41 cellular contexts compared by ENCODE assay signal in genomic region chr9:101751895-101752294, GRCh38. TPM values are rescaled to one million over a fixed set of nuclear protein-coding genes. Genes with fewer than 3 reads are reported as not detected.
"Had no signal": no experiment of that assay in that cellular context is flagged by ENCODE, and none has a peak within 500 bp of the region (broad histone marks: within the 10 kb centered on the region; RNA-seq: fewer than 3 reads in every experiment).

No MANE protein-coding gene starts in this region.

- H3K9me3 ChIP-seq: adrenal gland, ascending aorta, body of pancreas, breast epithelium had no signal

- DNase-seq: activated effector memory CD4-positive, alpha-beta T cell treated with anti-CD3 and anti-CD28 coated beads, Interleukin-2, amount 50 U/mL, for 16 hours; activated effector memory CD4-positive, alpha-beta T cell treated with Interleukin-2 at 50 U/mL for 16 hours; activated gamma-delta T cell; activated gamma-delta T cell treated with Interleukin-2 at 50 U/mL for 16 hours; activated naive CD4-positive, alpha-beta T cell; activated naive CD4-positive, alpha-beta T cell treated with anti-CD3 and anti-CD28 coated beads for 36 hours; activated naive CD4-positive, alpha-beta T cell treated with anti-CD3 and anti-CD28 coated beads, Interleukin-2, amount 10 ng/mL, durations not matched to agents 7 days and 5 days; activated naive CD4-positive, alpha-beta T cell treated with anti-CD3 and anti-CD28 coated beads, Interleukin-2, amount 50 U/mL, for 16 hours; activated naive CD4-positive, alpha-beta T cell treated with Interleukin-2 at 50 U/mL for 16 hours; activated naive CD8-positive, alpha-beta T cell treated with anti-CD3 and anti-CD28 coated beads for 36 hours; activated naive CD8-positive, alpha-beta T cell treated with anti-CD3 and anti-CD28 coated beads, Interleukin-2, amount 10 ng/mL, durations not matched to agents 7 days and 5 days; activated naive CD8-positive, alpha-beta T cell treated with anti-CD3 and anti-CD28 coated beads, Interleukin-2, amount 50 U/mL, for 24 hours; activated T-cell treated with anti-CD3 and anti-CD28 coated beads, Interleukin-2, amount 50 U/mL, for 1 hour; activated T-cell treated with anti-CD3 and anti-CD28 coated beads, Interleukin-2, amount 50 U/mL, for 24 hours; activated T-cell treated with anti-CD3 and anti-CD28 coated beads, Interleukin-2, amount 50 U/mL, for 4 hours; activated T-cell treated with anti-CD3 and anti-CD28 coated beads, Interleukin-2, amount 50 U/mL, for 48 hours; activated T-cell treated with anti-CD3 and anti-CD28 coated beads, Interleukin-2, amount 50 U/mL, for 72 hours; adrenal gland; amniotic stem cell; amygdala; anterior cingulate cortex; aorta; body of pancreas; brain microvascular endothelial cell; caudate nucleus; central memory CD4-positive, alpha-beta T cell; cerebellar nuclear complex had no signal

- H3K27ac Mint-ChIP-seq: activated naive CD4-positive, alpha-beta T cell treated with anti-CD3 and anti-CD28 coated beads for 36 hours; activated naive CD4-positive, alpha-beta T cell treated with anti-CD3 and anti-CD28 coated beads, Interleukin-2, amount 10 ng/mL, durations not matched to agents 7 days and 5 days; activated naive CD4-positive, alpha-beta T cell treated with anti-CD3 and anti-CD28 coated beads, Interleukin-2, amount 50 U/mL, for 24 hours; activated naive CD4-positive, alpha-beta T cell treated with anti-CD3 and anti-CD28 coated beads, Interleukin-2, amount 50 U/mL, for 72 hours; activated naive CD8-positive, alpha-beta T cell; activated naive CD8-positive, alpha-beta T cell treated with anti-CD3 and anti-CD28 coated beads for 36 hours; activated naive CD8-positive, alpha-beta T cell treated with anti-CD3 and anti-CD28 coated beads, Interleukin-2, amount 10 ng/mL, durations not matched to agents 7 days and 5 days; activated naive CD8-positive, alpha-beta T cell treated with anti-CD3 and anti-CD28 coated beads, Interleukin-2, amount 50 U/mL, for 24 hours; activated T-cell treated with anti-CD3 and anti-CD28 coated beads, Interleukin-2, amount 50 U/mL, for 24 hours; activated T-cell treated with anti-CD3 and anti-CD28 coated beads, Interleukin-2, amount 50 U/mL, for 72 hours; activated T-helper 1 cell treated with anti-CD3 and anti-CD28 coated beads, Interleukin-12 subunit alpha, Interleukin-12 subunit beta, Interleukin-2, Interleukin-4 antibody, amounts not matched to agents 30 ng/mL and 10 ng/mL and 1 ng/mL, durations not matched to agents 14 hours and 24 hours and 36 hours; activated T-helper 17 cell treated with anti-CD3 and anti-CD28 coated beads, Interleukin-2, amount 50 U/mL, for 72 hours; activated T-helper 2 cell treated with anti-CD3 and anti-CD28 coated beads, Interferon-gamma antibody, Interleukin-2, Interleukin-4, amounts not matched to agents 10 μg/mL and 5 μg/mL and 100 μg/mL, durations not matched to agents 14 hours and 24 hours and 36 hours; brain had no signal

- H3K36me3 Mint-ChIP-seq: activated naive CD4-positive, alpha-beta T cell treated with anti-CD3 and anti-CD28 coated beads, Interleukin-2, amount 10 ng/mL, durations not matched to agents 7 days and 5 days; activated naive CD4-positive, alpha-beta T cell treated with anti-CD3 and anti-CD28 coated beads, Interleukin-2, amount 50 U/mL, for 24 hours; activated naive CD4-positive, alpha-beta T cell treated with anti-CD3 and anti-CD28 coated beads, Interleukin-2, amount 50 U/mL, for 72 hours; activated naive CD8-positive, alpha-beta T cell; activated naive CD8-positive, alpha-beta T cell treated with anti-CD3 and anti-CD28 coated beads for 36 hours; activated naive CD8-positive, alpha-beta T cell treated with anti-CD3 and anti-CD28 coated beads, Interleukin-2, amount 10 ng/mL, durations not matched to agents 7 days and 5 days; brain had no signal

- FAIRE-seq: astrocyte, bronchial epithelial cell had no signal

- H3K27ac ChIP-seq: adrenal gland, ascending aorta, body of pancreas, brain microvascular endothelial cell, breast epithelium, cardiac muscle cell had no signal

- H3K36me3 ChIP-seq: adrenal gland, ascending aorta, brain microvascular endothelial cell, breast epithelium, cardiac muscle cell had no signal

- H3K27me3 ChIP-seq: adrenal gland, ascending aorta, body of pancreas, brain microvascular endothelial cell, breast epithelium, cardiac muscle cell had no signal

- H3K4me3 Mint-ChIP-seq: activated naive CD4-positive, alpha-beta T cell treated with anti-CD3 and anti-CD28 coated beads for 36 hours; activated naive CD4-positive, alpha-beta T cell treated with anti-CD3 and anti-CD28 coated beads, Interleukin-2, amount 10 ng/mL, durations not matched to agents 7 days and 5 days; activated naive CD4-positive, alpha-beta T cell treated with anti-CD3 and anti-CD28 coated beads, Interleukin-2, amount 50 U/mL, for 24 hours; activated naive CD8-positive, alpha-beta T cell; activated naive CD8-positive, alpha-beta T cell treated with anti-CD3 and anti-CD28 coated beads for 36 hours; activated naive CD8-positive, alpha-beta T cell treated with anti-CD3 and anti-CD28 coated beads, Interleukin-2, amount 10 ng/mL, durations not matched to agents 7 days and 5 days; activated naive CD8-positive, alpha-beta T cell treated with anti-CD3 and anti-CD28 coated beads, Interleukin-2, amount 50 U/mL, for 24 hours; activated T-cell treated with anti-CD3 and anti-CD28 coated beads, Interleukin-2, amount 50 U/mL, for 24 hours; activated T-cell treated with anti-CD3 and anti-CD28 coated beads, Interleukin-2, amount 50 U/mL, for 4 hours; activated T-cell treated with anti-CD3 and anti-CD28 coated beads, Interleukin-2, amount 50 U/mL, for 72 hours; activated T-helper 1 cell treated with anti-CD3 and anti-CD28 coated beads, Interleukin-12 subunit alpha, Interleukin-12 subunit beta, Interleukin-2, Interleukin-4 antibody, amounts not matched to agents 30 ng/mL and 10 ng/mL and 1 ng/mL, durations not matched to agents 14 hours and 24 hours and 36 hours; activated T-helper 17 cell treated with anti-CD3 and anti-CD28 coated beads, Interleukin-2, amount 50 U/mL, for 72 hours; central memory CD8-positive, alpha-beta T cell had no signal

- H3K27me3 Mint-ChIP-seq: activated naive CD4-positive, alpha-beta T cell treated with anti-CD3 and anti-CD28 coated beads, Interleukin-2, amount 10 ng/mL, durations not matched to agents 7 days and 5 days; activated T-cell treated with anti-CD3 and anti-CD28 coated beads, Interleukin-2, amount 50 U/mL, for 24 hours; activated T-helper 17 cell treated with anti-CD3 and anti-CD28 coated beads, Interleukin-2, amount 50 U/mL, for 72 hours; central memory CD8-positive, alpha-beta T cell had no signal

- ATAC-seq: activated naive CD4-positive, alpha-beta T cell treated with anti-CD3 and anti-CD28 coated beads, Interleukin-2, amount 50 U/mL, for 72 hours; activated naive CD8-positive, alpha-beta T cell treated with anti-CD3 and anti-CD28 coated beads, Interleukin-2, amount 50 U/mL, for 24 hours; activated T-cell treated with anti-CD3 and anti-CD28 coated beads, Interleukin-2, amount 50 U/mL, for 4 hours; activated T-cell treated with anti-CD3 and anti-CD28 coated beads, Interleukin-2, amount 50 U/mL, for 72 hours; activated T-helper 17 cell treated with anti-CD3 and anti-CD28 coated beads, Interleukin-2, amount 50 U/mL, for 72 hours; body of pancreas had no signal

- H3K9me3 Mint-ChIP-seq: activated naive CD4-positive, alpha-beta T cell treated with anti-CD3 and anti-CD28 coated beads for 36 hours; activated naive CD4-positive, alpha-beta T cell treated with anti-CD3 and anti-CD28 coated beads, Interleukin-2, amount 10 ng/mL, durations not matched to agents 7 days and 5 days; activated naive CD4-positive, alpha-beta T cell treated with anti-CD3 and anti-CD28 coated beads, Interleukin-2, amount 50 U/mL, for 24 hours; activated naive CD4-positive, alpha-beta T cell treated with anti-CD3 and anti-CD28 coated beads, Interleukin-2, amount 50 U/mL, for 72 hours; activated naive CD8-positive, alpha-beta T cell treated with anti-CD3 and anti-CD28 coated beads for 36 hours; activated naive CD8-positive, alpha-beta T cell treated with anti-CD3 and anti-CD28 coated beads, Interleukin-2, amount 10 ng/mL, durations not matched to agents 7 days and 5 days; activated naive CD8-positive, alpha-beta T cell treated with anti-CD3 and anti-CD28 coated beads, Interleukin-2, amount 50 U/mL, for 24 hours; activated T-cell treated with anti-CD3 and anti-CD28 coated beads, Interleukin-2, amount 50 U/mL, for 24 hours; activated T-cell treated with anti-CD3 and anti-CD28 coated beads, Interleukin-2, amount 50 U/mL, for 4 hours; activated T-helper 1 cell treated with anti-CD3 and anti-CD28 coated beads, Interleukin-12 subunit alpha, Interleukin-12 subunit beta, Interleukin-2, Interleukin-4 antibody, amounts not matched to agents 30 ng/mL and 10 ng/mL and 1 ng/mL, durations not matched to agents 14 hours and 24 hours and 36 hours; activated T-helper 17 cell treated with anti-CD3 and anti-CD28 coated beads, Interleukin-2, amount 50 U/mL, for 72 hours; activated T-helper 2 cell treated with anti-CD3 and anti-CD28 coated beads, Interferon-gamma antibody, Interleukin-2, Interleukin-4, amounts not matched to agents 10 μg/mL and 5 μg/mL and 100 μg/mL, durations not matched to agents 14 hours and 24 hours and 36 hours; brain; central memory CD8-positive, alpha-beta T cell had no signal

- H3K4me3 ChIP-seq: adrenal gland, ascending aorta, body of pancreas, breast epithelium, cardiac muscle cell had no signal

- H3K4me1 Mint-ChIP-seq: activated naive CD4-positive, alpha-beta T cell treated with anti-CD3 and anti-CD28 coated beads, Interleukin-2, amount 10 ng/mL, durations not matched to agents 7 days and 5 days; activated naive CD4-positive, alpha-beta T cell treated with anti-CD3 and anti-CD28 coated beads, Interleukin-2, amount 50 U/mL, for 24 hours; activated naive CD8-positive, alpha-beta T cell treated with anti-CD3 and anti-CD28 coated beads for 36 hours; activated naive CD8-positive, alpha-beta T cell treated with anti-CD3 and anti-CD28 coated beads, Interleukin-2, amount 10 ng/mL, durations not matched to agents 7 days and 5 days; activated naive CD8-positive, alpha-beta T cell treated with anti-CD3 and anti-CD28 coated beads, Interleukin-2, amount 50 U/mL, for 24 hours; activated T-helper 17 cell treated with anti-CD3 and anti-CD28 coated beads, Interleukin-2, amount 50 U/mL, for 72 hours; brain; central memory CD8-positive, alpha-beta T cell had no signal

- H3K4me1 ChIP-seq: adrenal gland, ascending aorta, body of pancreas, breast epithelium had no signal

RNA-seq across cellular contexts. Expression of gene GRIN3A, which starts 13.4 kb away (rescaled TPM):
- total RNA-seq: activated naive CD4-positive, alpha-beta T cell treated with anti-CD3 and anti-CD28 coated beads for 36 hours; activated naive CD8-positive, alpha-beta T cell treated with anti-CD3 and anti-CD28 coated beads for 36 hours; activated naive CD8-positive, alpha-beta T cell treated with anti-CD3 and anti-CD28 coated beads, Interleukin-2, amount 10 ng/mL, durations not matched to agents 7 days and 5 days; activated T-cell treated with anti-CD3 and anti-CD28 coated beads, Interleukin-2, amount 50 U/mL, for 4 hours; activated T-cell treated with anti-CD3 and anti-CD28 coated beads, Interleukin-2, amount 50 U/mL, for 72 hours; activated T-helper 1 cell treated with anti-CD3 and anti-CD28 coated beads, Interleukin-12 subunit alpha, Interleukin-12 subunit beta, Interleukin-2, Interleukin-4 antibody, amounts not matched to agents 30 ng/mL and 10 ng/mL and 1 ng/mL, durations not matched to agents 14 hours and 24 hours and 36 hours; activated T-helper 17 cell treated with anti-CD3 and anti-CD28 coated beads, Interleukin-2, amount 50 U/mL, for 72 hours; activated T-helper 2 cell treated with anti-CD3 and anti-CD28 coated beads, Interferon-gamma antibody, Interleukin-2, Interleukin-4, amounts not matched to agents 10 μg/mL and 5 μg/mL and 100 μg/mL, durations not matched to agents 14 hours and 24 hours and 36 hours; ascending aorta; astrocyte; bronchial epithelial cell; cardiac muscle cell; chondrocyte had no signal
- polyA plus RNA-seq: aorta, cardiac muscle cell had no signal
